Comparison of ENCODE assay signal across 1 cellular context in genomic region chr9:129340427-129341196, GRCh38.
TF ChIP-seq lines count a peak whose summit lies in the region.

No MANE protein-coding gene starts in this region.

TF ChIP-seq in H1, 55 proteins besides CTCF, POLR2A, EP300 and RAD21:
- no peak for TF ChIP-seq POLR2AphosphoS5 (IDR thresholded peaks at IDR 0.05; ENCODE audit: low read depth, low read length)
- no peak for TF ChIP-seq BRCA1 (IDR thresholded peaks at IDR 0.05; ENCODE audit: low read depth, low read length)
- TF ChIP-seq CEBPB (IDR thresholded peaks at IDR 0.05; ENCODE audit: low read depth, low read length), result no peak
- no peak for TF ChIP-seq POU5F1 (IDR thresholded peaks at IDR 0.05; ENCODE audit: low read depth, low read length)
- no peak for TF ChIP-seq SUZ12 (IDR thresholded peaks at IDR 0.05; ENCODE audit: low read length)
